22 cellular contexts compared by ENCODE assay signal in genomic region chr9:24897826-24898225, GRCh38.
"Had no signal": no experiment of that assay in that cellular context is flagged by ENCODE, and none has a peak within 500 bp of the region (broad histone marks: within the 10 kb centered on the region; RNA-seq: fewer than 3 reads in every experiment).

No MANE protein-coding gene starts in this region.

- ATAC-seq: foreskin keratinocyte, gastroesophageal sphincter, heart right ventricle, left cardiac atrium, left lung, left ventricle myocardium superior, lower lobe of right lung had no signal

- H3K4me3 ChIP-seq: coronary artery, dorsolateral prefrontal cortex, esophagus muscularis mucosa, gastroesophageal sphincter, heart right ventricle, left lung, lower lobe of right lung had no signal

- H3K36me3 ChIP-seq: esophagus muscularis mucosa, gastroesophageal sphincter, heart right ventricle, left lung, lower lobe of right lung had no signal

- H3K27ac ChIP-seq: coronary artery, dorsolateral prefrontal cortex, esophagus muscularis mucosa, foreskin keratinocyte, gastroesophageal sphincter, heart right ventricle, left lung, lower lobe of right lung had no signal

- H3K27me3 ChIP-seq: dorsolateral prefrontal cortex, esophagus muscularis mucosa, foreskin keratinocyte, gastroesophageal sphincter, heart right ventricle, left lung had no signal

- FAIRE-seq: colon, endothelial cell of umbilical vein, islet of Langerhans, keratinocyte had no signal

- DNase-seq: dermis blood vessel endothelial cell; dorsolateral prefrontal cortex; effector CD4-positive, alpha-beta T cell; effector memory CD4-positive, alpha-beta T cell; foreskin keratinocyte; glutamatergic neuron; head of caudate nucleus; heart right ventricle; hippocampal formation; left cardiac atrium; left ventricle myocardium superior; lower lobe of right lung; mesenchymal stem cell; midbrain had no signal

- H3K9me3 ChIP-seq: gastroesophageal sphincter, lower lobe of right lung had no signal

- H3K4me1 ChIP-seq: foreskin keratinocyte, gastroesophageal sphincter, heart right ventricle, left lung, lower lobe of right lung had no signal
